1 cellular context compared by ENCODE assay signal in the genomic region with DNA sequence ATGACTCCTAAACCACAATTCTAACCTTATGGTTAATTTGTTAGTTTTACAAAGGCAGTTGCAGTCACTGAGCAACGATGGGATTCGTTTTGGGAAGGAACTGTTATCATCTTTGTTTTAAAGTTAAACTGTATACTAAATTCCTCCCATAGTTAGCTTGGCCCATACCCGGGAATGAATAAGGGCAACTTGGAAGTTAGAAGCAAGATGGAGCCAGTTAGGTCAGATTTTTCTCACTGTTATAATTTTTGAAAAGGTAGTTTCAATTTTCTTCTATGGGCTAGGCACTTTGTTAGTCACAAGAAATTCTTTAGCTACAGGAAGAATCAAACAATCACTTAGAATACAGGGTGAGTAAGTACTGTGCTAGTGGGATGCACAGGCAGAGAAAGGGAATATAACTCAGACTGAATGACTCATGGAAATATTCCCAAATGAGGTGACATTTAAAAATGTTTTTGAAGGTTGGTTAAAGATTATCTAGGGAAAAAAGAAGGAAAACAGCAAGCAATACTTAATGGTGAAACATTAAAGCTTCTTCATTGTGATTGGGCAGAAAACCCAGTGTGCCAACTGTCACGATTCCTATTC.
TF ChIP-seq lines count a peak whose summit lies in the region.

No MANE protein-coding gene starts in this region.

TF ChIP-seq in SK-N-SH, 30 proteins besides CTCF, POLR2A, EP300 and RAD21 (continued from another document):
- no peak for TF ChIP-seq EZH2phosphoT487 (IDR thresholded peaks at IDR 0.05; ENCODE audit: borderline replicate concordance, low read depth)
- TF ChIP-seq, protein P1, sequence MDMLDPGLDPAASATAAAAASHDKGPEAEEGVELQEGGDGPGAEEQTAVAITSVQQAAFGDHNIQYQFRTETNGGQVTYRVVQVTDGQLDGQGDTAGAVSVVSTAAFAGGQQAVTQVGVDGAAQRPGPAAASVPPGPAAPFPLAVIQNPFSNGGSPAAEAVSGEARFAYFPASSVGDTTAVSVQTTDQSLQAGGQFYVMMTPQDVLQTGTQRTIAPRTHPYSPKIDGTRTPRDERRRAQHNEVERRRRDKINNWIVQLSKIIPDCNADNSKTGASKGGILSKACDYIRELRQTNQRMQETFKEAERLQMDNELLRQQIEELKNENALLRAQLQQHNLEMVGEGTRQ (IDR thresholded peaks at IDR 0.05; ENCODE audit: borderline replicate concordance, low read depth, low read length), result no peak
- no peak for TF ChIP-seq TEAD4 (IDR thresholded peaks at IDR 0.05; ENCODE audit: borderline replicate concordance, insufficient read depth)
- no peak for TF ChIP-seq NRF1 (IDR thresholded peaks at IDR 0.05; ENCODE audit: low read depth, low read length)
- no peak for TF ChIP-seq MXI1 (IDR thresholded peaks at IDR 0.05; ENCODE audit: low read depth, low read length)
- TF ChIP-seq JUND (IDR thresholded peaks at IDR 0.05), result peak; percentile 42; the same call in 1 of the 2 replicates
- TF ChIP-seq RXRA (IDR thresholded peaks at IDR 0.05; ENCODE audit: borderline replicate concordance, low read depth), result no peak
- no peak for TF ChIP-seq SIN3A (IDR thresholded peaks at IDR 0.05; ENCODE audit: borderline replicate concordance, low read depth, low read length)
- TF ChIP-seq TCF12 (IDR thresholded peaks at IDR 0.05), result no peak
- TF ChIP-seq TAF1 (IDR thresholded peaks at IDR 0.05; ENCODE audit: borderline replicate concordance, low read depth, low read length), result no peak
- TF ChIP-seq GABPA (IDR thresholded peaks at IDR 0.05; ENCODE audit: low read depth), result no peak
- TF ChIP-seq NFIC (IDR thresholded peaks at IDR 0.05; ENCODE audit: borderline replicate concordance), result no peak
- TF ChIP-seq, protein P2, sequence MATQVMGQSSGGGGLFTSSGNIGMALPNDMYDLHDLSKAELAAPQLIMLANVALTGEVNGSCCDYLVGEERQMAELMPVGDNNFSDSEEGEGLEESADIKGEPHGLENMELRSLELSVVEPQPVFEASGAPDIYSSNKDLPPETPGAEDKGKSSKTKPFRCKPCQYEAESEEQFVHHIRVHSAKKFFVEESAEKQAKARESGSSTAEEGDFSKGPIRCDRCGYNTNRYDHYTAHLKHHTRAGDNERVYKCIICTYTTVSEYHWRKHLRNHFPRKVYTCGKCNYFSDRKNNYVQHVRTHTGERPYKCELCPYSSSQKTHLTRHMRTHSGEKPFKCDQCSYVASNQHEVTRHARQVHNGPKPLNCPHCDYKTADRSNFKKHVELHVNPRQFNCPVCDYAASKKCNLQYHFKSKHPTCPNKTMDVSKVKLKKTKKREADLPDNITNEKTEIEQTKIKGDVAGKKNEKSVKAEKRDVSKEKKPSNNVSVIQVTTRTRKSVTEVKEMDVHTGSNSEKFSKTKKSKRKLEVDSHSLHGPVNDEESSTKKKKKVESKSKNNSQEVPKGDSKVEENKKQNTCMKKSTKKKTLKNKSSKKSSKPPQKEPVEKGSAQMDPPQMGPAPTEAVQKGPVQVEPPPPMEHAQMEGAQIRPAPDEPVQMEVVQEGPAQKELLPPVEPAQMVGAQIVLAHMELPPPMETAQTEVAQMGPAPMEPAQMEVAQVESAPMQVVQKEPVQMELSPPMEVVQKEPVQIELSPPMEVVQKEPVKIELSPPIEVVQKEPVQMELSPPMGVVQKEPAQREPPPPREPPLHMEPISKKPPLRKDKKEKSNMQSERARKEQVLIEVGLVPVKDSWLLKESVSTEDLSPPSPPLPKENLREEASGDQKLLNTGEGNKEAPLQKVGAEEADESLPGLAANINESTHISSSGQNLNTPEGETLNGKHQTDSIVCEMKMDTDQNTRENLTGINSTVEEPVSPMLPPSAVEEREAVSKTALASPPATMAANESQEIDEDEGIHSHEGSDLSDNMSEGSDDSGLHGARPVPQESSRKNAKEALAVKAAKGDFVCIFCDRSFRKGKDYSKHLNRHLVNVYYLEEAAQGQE (IDR thresholded peaks at IDR 0.05; ENCODE audit: low read depth, low read length), result no peak
- no peak for TF ChIP-seq MAX (IDR thresholded peaks at IDR 0.05; ENCODE audit: low read depth)
- no peak for TF ChIP-seq RCOR1 (IDR thresholded peaks at IDR 0.05; ENCODE audit: low read length)
